In genomic region chr9:108933641-108934322, GRCh38 we compare ENCODE assay signal across 7 cellular contexts. TPM values are rescaled to one million over a fixed set of nuclear protein-coding genes. Genes with fewer than 3 reads are reported as not detected.
A peak's percentile ranks its signal among the peaks of the same experiment; 100 is the strongest.
DNase-seq lines count a peak whose midpoint lies in the region; ATAC-seq and TF ChIP-seq lines count a peak whose summit lies in the region.

Gene ELP1, minus strand, starts transcription at chr9:108934124. Its CDS starts 2,978 bp downstream, at chr9:108931146.

- H3K9me3 ChIP-seq in ascending aorta (no peaks in the 10 kb centered on the region), hepatocyte (ENCODE audit: low read depth) (no peaks in the 10 kb centered on the region)

- DNase-seq in NCI-H187 treated with DMSO at 0.1 percent for 48 hours (lab: John Stamatoyannopoulos, UW) (peak; percentile 4), ascending aorta (ENCODE audit: low spot score in 2 of 2) (peak; percentile 79 to 96), hepatocyte (ENCODE audit: low spot score) (peak; percentile 98), retina (peak; percentile 95)

- no peaks in the 10 kb centered on the region for H3K9me2 ChIP-seq in hepatocyte (replicated peaks; ENCODE audit: insufficient read depth)

- H2AFZ ChIP-seq in hepatocyte: peak within 1 kb of the TSS; percentile 94

- peak within 1 kb of the TSS; percentile 89 to 91 for H3K27ac ChIP-seq in ascending aorta
- H3K27ac ChIP-seq in hepatocyte: peak within 1 kb of the TSS; percentile 93

- peaks cover 67% of the 10 kb centered on the region for H3K79me2 ChIP-seq in hepatocyte

- TF ChIP-seq CTCF in ascending aorta (IDR thresholded peaks at IDR 0.05) (peak; percentile 7 to 29 (median 13)), hepatocyte (IDR thresholded peaks at IDR 0.05; ENCODE audit: poor library complexity) (peak; percentile 47)

- ATAC-seq in GM18502 (IDR thresholded peaks at IDR 0.05; ENCODE audit: poor library complexity, unreplicated experiment): peak; percentile 87
- peak; percentile 91 for ATAC-seq in HG02970 (IDR thresholded peaks at IDR 0.05; ENCODE audit: low FRiP score, unreplicated experiment)

- H3K36me3 ChIP-seq in ascending aorta (peaks cover 0 to 4% of the 10 kb centered on the region in 2 donors), hepatocyte (replicated peaks; ENCODE audit: insufficient read depth, low read depth) (no peaks in the 10 kb centered on the region)

- intact Hi-C loops in T-helper 2 cell treated with Interferon-gamma antibody and Interleukin-4, amounts not matched to agents 100 ng/mL and 5 ng/mL, for 36 hours (cut with micrococcal nuclease): loop anchor here (1.0 to 5.0 kb wide), 4 partner anchors 80 to 1324 kb away; partner anchors contain the start of genes CTNNAL1, EPB41L4B and TXN
- intact Hi-C loops in ascending aorta (cut with DNase I): loop anchor here (1.0 to 10.0 kb wide), 5 partner anchors 19 to 391 kb away; partner anchors contain the start of genes CTNNAL1 and EPB41L4B

- H3K4me3 ChIP-seq in ascending aorta: peak within 1 kb of the TSS; percentile 80 to 89
- H3K4me3 ChIP-seq in hepatocyte: peak within 1 kb of the TSS; percentile 75

- peaks cover 0 to 14% of the 10 kb centered on the region in 2 donors for H3K4me1 ChIP-seq in ascending aorta
- peaks cover 10% of the 10 kb centered on the region for H3K4me1 ChIP-seq in hepatocyte (ENCODE audit: insufficient read depth)

- H3K27me3 ChIP-seq in ascending aorta: no peaks in the 10 kb centered on the region
- no peaks in the 10 kb centered on the region for H3K27me3 ChIP-seq in hepatocyte

- no peaks in the 10 kb centered on the region for H4K20me1 ChIP-seq in hepatocyte (ENCODE audit: insufficient read depth, poor library complexity, severe bottlenecking)

- WGBS in hepatocyte (ENCODE audit: low lambda C conversion rate, missing lambda C conversion rate): 1% methylated on average over 51 of the region's 52 CpGs

- peak within 1 kb of the TSS; percentile 94 for H3K4me2 ChIP-seq in hepatocyte

RNA-seq across cellular contexts. Expression of gene ELP1, which starts in this region (rescaled TPM):
- total RNA-seq in T-helper 2 cell treated with Interferon-gamma antibody and Interleukin-4, amounts not matched to agents 100 ng/mL and 5 ng/mL, for 36 hours: 24.4 and 25.6 TPM in 2 replicates
- 8.8 TPM for total RNA-seq in ascending aorta
- total RNA-seq in hepatocyte: 49.7 and 68.6 TPM in 2 replicates
- polyA plus RNA-seq in hepatocyte: 20.9 and 34.8 TPM in 2 replicates

Comparison
In these comparisons a context has a peak if more than half of its experiments do, and no peak if none do; other contexts are left out.
1. Peak in every context shown above with its lines: DNase-seq, ATAC-seq, H3K4me3 ChIP-seq and H3K27ac ChIP-seq.
2. DNase-seq: peak in every context shown above with its lines; median percentile 98 in hepatocyte; 95 in retina; 88 in ascending aorta; 4 in NCI-H187 treated with DMSO at 0.1 percent for 48 hours.